11 cellular contexts compared by ENCODE assay signal in genomic region chr18:48743046-48743445, GRCh38.
A peak's percentile ranks its signal among the peaks of the same experiment; 100 is the strongest.
DNase-seq lines count a peak whose midpoint lies in the region; ATAC-seq and TF ChIP-seq lines count a peak whose summit lies in the region.
"Had no signal": no experiment of that assay in that cellular context is flagged by ENCODE, and none has a peak within 500 bp of the region (broad histone marks: within the 10 kb centered on the region; RNA-seq: fewer than 3 reads in every experiment).

No MANE protein-coding gene starts in this region.

- H3K9me3 ChIP-seq in hepatocyte (ENCODE audit: low read depth) (no peaks in the 10 kb centered on the region), subcutaneous abdominal adipose tissue (ENCODE audit: control insufficient read depth in 5 of 5, low read length in 5 of 5) (no peaks in the 10 kb centered on the region)

- H3K4me1 ChIP-seq in hepatocyte (ENCODE audit: insufficient read depth) (peaks cover 11% of the 10 kb centered on the region), subcutaneous abdominal adipose tissue (ENCODE audit: control insufficient read depth in 5 of 5, insufficient read depth in 5 of 5, low read length in 5 of 5) (peaks cover 3 to 55% (median 44%) of the 10 kb centered on the region in 5 donors)

- H3K27me3 Mint-ChIP-seq in HFFc6 (ENCODE audit: insufficient read depth) (peaks cover 6% of the 10 kb centered on the region; the same call in 1 of the 2 replicates), T-cell (no peaks in the 10 kb centered on the region)
- H3K27me3 Mint-ChIP-seq: naive B cell had no signal

- H4K20me1 ChIP-seq in hepatocyte (ENCODE audit: insufficient read depth, poor library complexity, severe bottlenecking): no peaks in the 10 kb centered on the region

- H3K4me3 ChIP-seq in cardiac fibroblast (replicated peaks in 1 of 2; ENCODE audit: low read depth in 2 of 2, low read length in 2 of 2) (no peak overlapping the region), hepatocyte (no peak overlapping the region), subcutaneous abdominal adipose tissue (ENCODE audit: low read depth in 1 of 5, low read length in 5 of 5) (no peak overlapping the region), H7 (ENCODE audit: insufficient read depth, low read depth, low read length) (no peak overlapping the region)

- H3K27me3 ChIP-seq in hepatocyte: no peaks in the 10 kb centered on the region
- no peaks in the 10 kb centered on the region for H3K27me3 ChIP-seq in subcutaneous abdominal adipose tissue (ENCODE audit: control insufficient read depth in 5 of 5, insufficient read depth in 4 of 5, low read length in 5 of 5)
- no peaks in the 10 kb centered on the region for H3K27me3 ChIP-seq in H7 (ENCODE audit: control insufficient read depth, insufficient read depth, low read length)

- H3K79me2 ChIP-seq in hepatocyte: no peaks in the 10 kb centered on the region

- H3K4me2 ChIP-seq in hepatocyte: peak overlapping the region; percentile 28

- ATAC-seq in HG03469 (IDR thresholded peaks at IDR 0.05; ENCODE audit: unreplicated experiment): no peak
- ATAC-seq in T-cell (replicated peaks in 1 of 4): no peak

- peak overlapping the region; percentile 85 for H3K27ac Mint-ChIP-seq in HFFc6
- no peak overlapping the region for H3K27ac Mint-ChIP-seq in T-cell
- H3K27ac Mint-ChIP-seq: T-helper 2 cell treated with Interferon-gamma antibody and Interleukin-4, amounts not matched to agents 5 μg/mL and 100 μg/mL, for 36 hours had no signal

- no peaks in the 10 kb centered on the region for H3K9me3 Mint-ChIP-seq in HFFc6
- no peaks in the 10 kb centered on the region for H3K9me3 Mint-ChIP-seq in T-cell
- H3K9me3 Mint-ChIP-seq: naive B cell; T-helper 2 cell treated with Interferon-gamma antibody and Interleukin-4, amounts not matched to agents 5 μg/mL and 100 μg/mL, for 36 hours had no signal

- CTCF ChIA-PET in T-cell (lab: Charles Lee): no interaction called here

- H3K27ac ChIP-seq in hepatocyte: peak overlapping the region; percentile 10
- H3K27ac ChIP-seq in subcutaneous abdominal adipose tissue (ENCODE audit: low read depth, low read length): peak overlapping the region; percentile 98

- peak overlapping the region; percentile 82 for H3K4me3 Mint-ChIP-seq in HFFc6
- H3K4me3 Mint-ChIP-seq in T-cell: no peak overlapping the region
- H3K4me3 Mint-ChIP-seq: T-helper 2 cell treated with Interferon-gamma antibody and Interleukin-4, amounts not matched to agents 5 μg/mL and 100 μg/mL, for 36 hours had no signal

- H3K36me3 Mint-ChIP-seq in HFFc6 (ENCODE audit: low read depth) (peaks cover 23% of the 10 kb centered on the region), T-cell (no peaks in the 10 kb centered on the region)
- H3K36me3 Mint-ChIP-seq: naive B cell had no signal

- no peaks in the 10 kb centered on the region for H3K9me2 ChIP-seq in hepatocyte (replicated peaks; ENCODE audit: insufficient read depth)

- DNase-seq in HFFc6 (peak; percentile 69), cardiac fibroblast (ENCODE audit: low read depth in 2 of 2) (peak; percentile 35 to 74), hepatocyte (ENCODE audit: low spot score) (peak; percentile 41), H7 (no peak), T-cell (no peak)
- DNase-seq in activated CD4-positive, alpha-beta T cell treated with anti-CD3 and anti-CD28 coated beads, Interleukin-2, amount 50 U/mL, for 1 hour: no peak
- DNase-seq: DMS53, naive B cell had no signal

- TF ChIP-seq CTCF in HFFc6 (IDR thresholded peaks at IDR 0.05) (no peak), cardiac fibroblast (IDR thresholded peaks at IDR 0.05; ENCODE audit: low read depth, low read length) (no peak), hepatocyte (IDR thresholded peaks at IDR 0.05; ENCODE audit: poor library complexity) (no peak)

- no peak overlapping the region for H2AFZ ChIP-seq in hepatocyte

- POLR2A ChIA-PET in T-cell (lab: Charles Lee): no interaction called here

- H3K36me3 ChIP-seq in hepatocyte (replicated peaks; ENCODE audit: insufficient read depth, low read depth) (no peaks in the 10 kb centered on the region), subcutaneous abdominal adipose tissue (ENCODE audit: control insufficient read depth in 5 of 5, insufficient read depth in 5 of 5, low read length in 5 of 5) (peaks cover 0 to 4% (median 0%) of the 10 kb centered on the region in 5 donors), H7 (replicated peaks; ENCODE audit: control insufficient read depth, insufficient read depth, low read length) (no peaks in the 10 kb centered on the region)

- peaks cover 66% of the 10 kb centered on the region for H3K4me1 Mint-ChIP-seq in HFFc6 (ENCODE audit: low read depth)
- H3K4me1 Mint-ChIP-seq in T-cell: no peaks in the 10 kb centered on the region
- H3K4me1 Mint-ChIP-seq: naive B cell had no signal

- WGBS in hepatocyte (ENCODE audit: low lambda C conversion rate, missing lambda C conversion rate): 34% methylated on average over 9 of the region's 9 CpGs

- H3K9ac ChIP-seq in subcutaneous abdominal adipose tissue (ENCODE audit: low read length in 5 of 5): peak overlapping the region in 2 of 5 donors; percentile 3 to 7

Comparison
In these comparisons a context has a peak if more than half of its experiments do, and no peak if none do; other contexts are left out.
1. DNase-seq: peak in HFFc6 (single experiment), cardiac fibroblast (2 of 2) and hepatocyte (single experiment); none in activated CD4-positive, alpha-beta T cell treated with anti-CD3 and anti-CD28 coated beads, Interleukin-2, amount 50 U/mL, for 1 hour (single experiment), H7 (single experiment) and T-cell (0 of 34).